In genomic region chr13:28408235-28408848, GRCh38 we compare ENCODE assay signal across 1 cellular context.
TF ChIP-seq lines count a peak whose summit lies in the region.

No MANE protein-coding gene starts in this region.

TF ChIP-seq in K562, 482 proteins besides CTCF, POLR2A, EP300 and RAD21 (continued from another document and continues in another):
- TF ChIP-seq RERE (CRISPR knock-in tag; IDR thresholded peaks at IDR 0.05; ENCODE audit: borderline replicate concordance) (no peak), PRDM10 (IDR thresholded peaks at IDR 0.05; ENCODE audit: partially characterized antibody) (peak; percentile 56), NR4A1 (CRISPR knock-in tag; IDR thresholded peaks at IDR 0.05) (no peak), NR4A1 (tag; IDR thresholded peaks at IDR 0.05) (no peak), SAFB (IDR thresholded peaks at IDR 0.05; ENCODE audit: borderline replicate concordance, low read depth, low read length) (no peak), ELF1 (tag; IDR thresholded peaks at IDR 0.05) (peak; percentile 61), NBN (IDR thresholded peaks at IDR 0.05; ENCODE audit: low read depth) (peak; percentile 75), TBL1XR1 (IDR thresholded peaks at IDR 0.05; ENCODE audit: low read length in 2 of 2) (peak; percentile 76 to 88; a peak in 3 of 4 replicates), SIX5 (IDR thresholded peaks at IDR 0.05; ENCODE audit: borderline replicate concordance in 1 of 2, insufficient read depth in 1 of 2, low read depth in 1 of 2, low read length in 2 of 2) (no peak), CREB1 (IDR thresholded peaks at IDR 0.05) (peak; percentile 57; the same call in 1 of the 2 replicates), CREB1 (CRISPR knock-in tag; IDR thresholded peaks at IDR 0.05) (no peak), ZNF707 (CRISPR knock-in tag; conservative IDR thresholded peaks at IDR 0.05) (no peak), ZNF57 (CRISPR knock-in tag; IDR thresholded peaks at IDR 0.05) (no peak), HDAC8 (tag; IDR thresholded peaks at IDR 0.05) (no peak), CREM (IDR thresholded peaks at IDR 0.05; ENCODE audit: low read depth) (peak; percentile 69), PRMT5 (CRISPR knock-in tag; IDR thresholded peaks at IDR 0.05) (no peak), RBFOX2 (IDR thresholded peaks at IDR 0.05; ENCODE audit: low read depth, low read length) (no peak), SP1 (CRISPR knock-in tag; IDR thresholded peaks at IDR 0.05) (peak; percentile 52; the same call in 1 of the 2 replicates), CEBPG (CRISPR knock-in tag; IDR thresholded peaks at IDR 0.05) (no peak), CEBPG (tag; conservative IDR thresholded peaks at IDR 0.05 in 1 of 2, IDR thresholded peaks at IDR 0.05 in 1 of 2) (0 out of 4 replicates have a peak, but pooled peaks of 1 of the 2 experiments have one; percentile 21), SMARCA4 (IDR thresholded peaks at IDR 0.05) (peak; percentile 95), SP2 (IDR thresholded peaks at IDR 0.05; ENCODE audit: extremely low read depth, low read depth, low read length, poor library complexity, severe bottlenecking) (no peak), FOXA1 (IDR thresholded peaks at IDR 0.05; ENCODE audit: borderline replicate concordance) (no peak), BRD4 (IDR thresholded peaks at IDR 0.05) (peak; percentile 95), RBM22 (IDR thresholded peaks at IDR 0.05; ENCODE audit: low read depth, low read length, poor library complexity, severe bottlenecking) (no peak), ZSCAN29 (IDR thresholded peaks at IDR 0.05) (no peak), TRIM25 (IDR thresholded peaks at IDR 0.05; ENCODE audit: borderline replicate concordance) (no peak), SMARCB1 (IDR thresholded peaks at IDR 0.05; ENCODE audit: insufficient read length, low read depth) (no peak), TRIM28 (IDR thresholded peaks at IDR 0.05) (no peak), CBFA2T3 (IDR thresholded peaks at IDR 0.05) (peak; percentile 98), HDAC1 (IDR thresholded peaks at IDR 0.05) (peak; percentile 27 to 94; a peak in 3 of 4 replicates), HNRNPLL (IDR thresholded peaks at IDR 0.05; ENCODE audit: low read depth, low read length, poor library complexity, severe bottlenecking) (no peak), PURB (CRISPR knock-in tag; IDR thresholded peaks at IDR 0.05; ENCODE audit: low read depth) (no peak), ZBTB33 (CRISPR knock-in tag; IDR thresholded peaks at IDR 0.05) (no peak)
- TF ChIP-seq, protein P1, sequence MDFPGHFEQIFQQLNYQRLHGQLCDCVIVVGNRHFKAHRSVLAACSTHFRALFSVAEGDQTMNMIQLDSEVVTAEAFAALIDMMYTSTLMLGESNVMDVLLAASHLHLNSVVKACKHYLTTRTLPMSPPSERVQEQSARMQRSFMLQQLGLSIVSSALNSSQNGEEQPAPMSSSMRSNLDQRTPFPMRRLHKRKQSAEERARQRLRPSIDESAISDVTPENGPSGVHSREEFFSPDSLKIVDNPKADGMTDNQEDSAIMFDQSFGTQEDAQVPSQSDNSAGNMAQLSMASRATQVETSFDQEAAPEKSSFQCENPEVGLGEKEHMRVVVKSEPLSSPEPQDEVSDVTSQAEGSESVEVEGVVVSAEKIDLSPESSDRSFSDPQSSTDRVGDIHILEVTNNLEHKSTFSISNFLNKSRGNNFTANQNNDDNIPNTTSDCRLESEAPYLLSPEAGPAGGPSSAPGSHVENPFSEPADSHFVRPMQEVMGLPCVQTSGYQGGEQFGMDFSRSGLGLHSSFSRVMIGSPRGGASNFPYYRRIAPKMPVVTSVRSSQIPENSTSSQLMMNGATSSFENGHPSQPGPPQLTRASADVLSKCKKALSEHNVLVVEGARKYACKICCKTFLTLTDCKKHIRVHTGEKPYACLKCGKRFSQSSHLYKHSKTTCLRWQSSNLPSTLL (IDR thresholded peaks at IDR 0.05) = no peak
- TF ChIP-seq, protein P2, sequence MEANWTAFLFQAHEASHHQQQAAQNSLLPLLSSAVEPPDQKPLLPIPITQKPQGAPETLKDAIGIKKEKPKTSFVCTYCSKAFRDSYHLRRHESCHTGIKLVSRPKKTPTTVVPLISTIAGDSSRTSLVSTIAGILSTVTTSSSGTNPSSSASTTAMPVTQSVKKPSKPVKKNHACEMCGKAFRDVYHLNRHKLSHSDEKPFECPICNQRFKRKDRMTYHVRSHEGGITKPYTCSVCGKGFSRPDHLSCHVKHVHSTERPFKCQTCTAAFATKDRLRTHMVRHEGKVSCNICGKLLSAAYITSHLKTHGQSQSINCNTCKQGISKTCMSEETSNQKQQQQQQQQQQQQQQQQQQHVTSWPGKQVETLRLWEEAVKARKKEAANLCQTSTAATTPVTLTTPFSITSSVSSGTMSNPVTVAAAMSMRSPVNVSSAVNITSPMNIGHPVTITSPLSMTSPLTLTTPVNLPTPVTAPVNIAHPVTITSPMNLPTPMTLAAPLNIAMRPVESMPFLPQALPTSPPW (CRISPR knock-in tag; IDR thresholded peaks at IDR 0.05) = peak; percentile 96
- TF ChIP-seq, protein P3, sequence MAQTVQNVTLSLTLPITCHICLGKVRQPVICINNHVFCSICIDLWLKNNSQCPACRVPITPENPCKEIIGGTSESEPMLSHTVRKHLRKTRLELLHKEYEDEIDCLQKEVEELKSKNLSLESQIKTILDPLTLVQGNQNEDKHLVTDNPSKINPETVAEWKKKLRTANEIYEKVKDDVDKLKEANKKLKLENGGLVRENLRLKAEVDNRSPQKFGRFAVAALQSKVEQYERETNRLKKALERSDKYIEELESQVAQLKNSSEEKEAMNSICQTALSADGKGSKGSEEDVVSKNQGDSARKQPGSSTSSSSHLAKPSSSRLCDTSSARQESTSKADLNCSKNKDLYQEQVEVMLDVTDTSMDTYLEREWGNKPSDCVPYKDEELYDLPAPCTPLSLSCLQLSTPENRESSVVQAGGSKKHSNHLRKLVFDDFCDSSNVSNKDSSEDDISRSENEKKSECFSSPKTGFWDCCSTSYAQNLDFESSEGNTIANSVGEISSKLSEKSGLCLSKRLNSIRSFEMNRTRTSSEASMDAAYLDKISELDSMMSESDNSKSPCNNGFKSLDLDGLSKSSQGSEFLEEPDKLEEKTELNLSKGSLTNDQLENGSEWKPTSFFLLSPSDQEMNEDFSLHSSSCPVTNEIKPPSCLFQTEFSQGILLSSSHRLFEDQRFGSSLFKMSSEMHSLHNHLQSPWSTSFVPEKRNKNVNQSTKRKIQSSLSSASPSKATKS (CRISPR knock-in tag; IDR thresholded peaks at IDR 0.05) = no peak
- TF ChIP-seq, protein P4, sequence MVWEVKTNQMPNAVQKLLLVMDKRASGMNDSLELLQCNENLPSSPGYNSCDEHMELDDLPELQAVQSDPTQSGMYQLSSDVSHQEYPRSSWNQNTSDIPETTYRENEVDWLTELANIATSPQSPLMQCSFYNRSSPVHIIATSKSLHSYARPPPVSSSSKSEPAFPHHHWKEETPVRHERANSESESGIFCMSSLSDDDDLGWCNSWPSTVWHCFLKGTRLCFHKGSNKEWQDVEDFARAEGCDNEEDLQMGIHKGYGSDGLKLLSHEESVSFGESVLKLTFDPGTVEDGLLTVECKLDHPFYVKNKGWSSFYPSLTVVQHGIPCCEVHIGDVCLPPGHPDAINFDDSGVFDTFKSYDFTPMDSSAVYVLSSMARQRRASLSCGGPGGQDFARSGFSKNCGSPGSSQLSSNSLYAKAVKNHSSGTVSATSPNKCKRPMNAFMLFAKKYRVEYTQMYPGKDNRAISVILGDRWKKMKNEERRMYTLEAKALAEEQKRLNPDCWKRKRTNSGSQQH (CRISPR knock-in tag; IDR thresholded peaks at IDR 0.05) = no peak
